Comparison of ENCODE assay signal across 8 cellular contexts in genomic region chr1:243848165-243849088, GRCh38. TPM values are rescaled to one million over a fixed set of nuclear protein-coding genes. Genes with fewer than 3 reads are reported as not detected.
A peak's percentile ranks its signal among the peaks of the same experiment; 100 is the strongest.
DNase-seq lines count a peak whose midpoint lies in the region; ATAC-seq and TF ChIP-seq lines count a peak whose summit lies in the region.

No MANE protein-coding gene starts in this region.

- H2AK5ac ChIP-seq in H9 (ENCODE audit: insufficient read length, low read length): no peak overlapping the region

- H3K4me3 Mint-ChIP-seq in H9 (peak overlapping the region; percentile 92 to 99), glutamatergic neuron (ENCODE audit: unreplicated experiment) (peak overlapping the region; percentile 89)
- peak overlapping the region; percentile 96 for H3K4me3 Mint-ChIP-seq in T-helper 2 cell treated with Interferon-gamma antibody and Interleukin-4, amounts not matched to agents 5 μg/mL and 100 μg/mL, for 36 hours

- H4K8ac ChIP-seq in H9 (replicated peaks; ENCODE audit: insufficient read length, low read depth, low read length): no peak overlapping the region

- WGBS in H9 (ENCODE audit: extremely low coverage, insufficient read length, low lambda C conversion rate): no CpG with 5 or more reads among the region's 8 CpGs

- no peaks in the 10 kb centered on the region for H3K23me2 ChIP-seq in H9 (ENCODE audit: insufficient read length, low read depth, low read length, poor library complexity, severe bottlenecking)

- H3K18ac ChIP-seq in H9 (ENCODE audit: insufficient read length, low read depth, low read length): no peak overlapping the region

- DNase-seq in H9 (no peak), glutamatergic neuron (no peak), ecto neural progenitor cell (ENCODE audit: low spot score) (no peak), DMS53 (lab: John Stamatoyannopoulos, UW) (no peak), EL (no peak)
- no peak for DNase-seq in T-helper 2 cell treated with Interferon-gamma antibody and Interleukin-4, amounts not matched to agents 5 μg/mL and 100 μg/mL, for 36 hours (ENCODE audit: low spot score)

- no peak overlapping the region for H3K23ac ChIP-seq in H9 (ENCODE audit: insufficient read length, low read depth, low read length)

- no peak overlapping the region for H4K5ac ChIP-seq in H9 (ENCODE audit: insufficient read length, low read depth, low read length)

- H3K27me3 ChIP-seq in H9 (ENCODE audit: insufficient read depth, low read length): no peaks in the 10 kb centered on the region

- H3K4me1 ChIP-seq in H9 (ENCODE audit: insufficient read depth, low read length): no peaks in the 10 kb centered on the region

- H3K4me1 Mint-ChIP-seq in H9 (peaks cover 15 to 16% of the 10 kb centered on the region in 2 experiments), glutamatergic neuron (ENCODE audit: low read depth, unreplicated experiment) (peaks cover 15% of the 10 kb centered on the region)
- peaks cover 19% of the 10 kb centered on the region for H3K4me1 Mint-ChIP-seq in T-helper 2 cell treated with Interferon-gamma antibody and Interleukin-4, amounts not matched to agents 5 μg/mL and 100 μg/mL, for 36 hours (ENCODE audit: low read depth)

- H3K36me3 Mint-ChIP-seq in H9 (ENCODE audit: insufficient read depth in 1 of 3, low read depth in 3 of 3) (peaks cover 0 to 5% (median 2%) of the 10 kb centered on the region in 3 experiments; a peak in 1 of 7 replicates), glutamatergic neuron (ENCODE audit: unreplicated experiment) (no peaks in the 10 kb centered on the region)
- peaks cover 1% of the 10 kb centered on the region for H3K36me3 Mint-ChIP-seq in T-helper 2 cell treated with Interferon-gamma antibody and Interleukin-4, amounts not matched to agents 5 μg/mL and 100 μg/mL, for 36 hours (ENCODE audit: low read depth)

- H3K4me3 ChIP-seq in skin epidermis: peak overlapping the region; percentile 61 to 75 (median 67)

- no peak overlapping the region for H4K91ac ChIP-seq in H9 (ENCODE audit: insufficient read length, low read depth, low read length)

- H3K27ac Mint-ChIP-seq in H9 (peak overlapping the region; percentile 85 to 95 (median 91)), glutamatergic neuron (ENCODE audit: unreplicated experiment) (peak overlapping the region; percentile 99)
- H3K27ac Mint-ChIP-seq in T-helper 2 cell treated with Interferon-gamma antibody and Interleukin-4, amounts not matched to agents 5 μg/mL and 100 μg/mL, for 36 hours: peak overlapping the region; percentile 94

- H4K20me1 ChIP-seq in H9 (ENCODE audit: control insufficient read depth, insufficient read depth, insufficient read length): no peaks in the 10 kb centered on the region

- peak overlapping the region; percentile 48 for H3K4me2 ChIP-seq in H9 (ENCODE audit: insufficient read depth, insufficient read length, low read length)

- no peaks in the 10 kb centered on the region; a peak in 2 of 5 replicates for H3K9me3 Mint-ChIP-seq in H9
- H3K9me3 Mint-ChIP-seq in T-helper 2 cell treated with Interferon-gamma antibody and Interleukin-4, amounts not matched to agents 5 μg/mL and 100 μg/mL, for 36 hours: no peaks in the 10 kb centered on the region
- peaks cover 8% of the 10 kb centered on the region for H3K9me3 Mint-ChIP-seq in glutamatergic neuron (ENCODE audit: unreplicated experiment)

- H2BK12ac ChIP-seq in H9 (ENCODE audit: insufficient read length, low read depth, low read length): no peak overlapping the region

- H2AFZ ChIP-seq in H9 (ENCODE audit: low read length): no peak overlapping the region

- H2BK120ac ChIP-seq in H9 (ENCODE audit: low read depth, low read length, poor library complexity, severe bottlenecking): no peak overlapping the region

- no peak overlapping the region for H3K14ac ChIP-seq in H9 (ENCODE audit: insufficient read depth, low read length)

- no peaks in the 10 kb centered on the region for H3K9me3 ChIP-seq in H9 (ENCODE audit: control insufficient read depth, low read depth, low read length)

- no peak overlapping the region for H3T11ph ChIP-seq in H9 (ENCODE audit: low read length)

- TF ChIP-seq CTCF in H9 (conservative IDR thresholded peaks at IDR 0.05) (no peak), glutamatergic neuron (IDR thresholded peaks at IDR 0.05; ENCODE audit: partially characterized antibody, unreplicated experiment) (no peak)

- no peak overlapping the region for H2BK5ac ChIP-seq in H9 (ENCODE audit: insufficient read length, low read length)

- H2BK15ac ChIP-seq in H9 (ENCODE audit: low read depth, low read length): no peak overlapping the region

- H2BK20ac ChIP-seq in H9 (ENCODE audit: low read depth, low read length, poor library complexity, severe bottlenecking): no peak overlapping the region

- H3K4ac ChIP-seq in H9 (ENCODE audit: low read depth, low read length): no peak overlapping the region

- no peak for ATAC-seq in HG02798 (IDR thresholded peaks at IDR 0.05; ENCODE audit: poor library complexity, unreplicated experiment)

- peaks cover 13% of the 10 kb centered on the region for H3K27me3 Mint-ChIP-seq in H9 (ENCODE audit: low read depth)
- H3K27me3 Mint-ChIP-seq in T-helper 2 cell treated with Interferon-gamma antibody and Interleukin-4, amounts not matched to agents 5 μg/mL and 100 μg/mL, for 36 hours (ENCODE audit: low read depth): peaks cover 35% of the 10 kb centered on the region
- peaks cover 12% of the 10 kb centered on the region for H3K27me3 Mint-ChIP-seq in glutamatergic neuron (ENCODE audit: unreplicated experiment)

- H3K27ac ChIP-seq in H9 (ENCODE audit: insufficient read length, low read depth, low read length) (no peak overlapping the region), skin epidermis (peak overlapping the region in 17 of 21 experiments; percentile 86 to 99 (median 91))

- no peak overlapping the region for H3K56ac ChIP-seq in H9 (ENCODE audit: insufficient read length, low read depth, low read length)

- peak overlapping the region; percentile 40 for H3K9ac ChIP-seq in H9 (ENCODE audit: extremely low read depth, insufficient read length, low read length)

- H3K79me1 ChIP-seq in H9 (ENCODE audit: insufficient read depth, low read depth, low read length, poor library complexity, severe bottlenecking): no peaks in the 10 kb centered on the region

- H3K79me2 ChIP-seq in H9 (ENCODE audit: insufficient read depth, low read length): no peaks in the 10 kb centered on the region; the same call in 1 of the 2 replicates

RNA-seq across cellular contexts. Expression of gene AKT3, which starts 1.6 kb away (rescaled TPM):
- 24.2 and 27.8 TPM in 2 replicates for total RNA-seq in H9 (2021)
- 169 TPM for total RNA-seq in glutamatergic neuron (ENCODE audit: unreplicated experiment)
